ENCODE assay signal across 9 cellular contexts in genomic region chr1:34918609-34919561, GRCh38. TPM values are rescaled to one million over a fixed set of nuclear protein-coding genes. Genes with fewer than 3 reads are reported as not detected.
DNase-seq lines count a peak whose midpoint lies in the region; ATAC-seq and TF ChIP-seq lines count a peak whose summit lies in the region.
"Had no signal": no experiment of that assay in that cellular context is flagged by ENCODE, and none has a peak within 500 bp of the region (broad histone marks: within the 10 kb centered on the region; RNA-seq: fewer than 3 reads in every experiment).

No MANE protein-coding gene starts in this region.

- POLR2A ChIA-PET in activated B cell treated with CpG ODN at 0.5 μM for 24 hours (lab: Charles Lee): interaction anchor here (1.0 to 2.1 kb wide), 3 partner anchors 10 to 63 kb away, joined by 3 to 8 read pairs (median 5); no protein-coding TSS in a partner anchor
- POLR2A ChIA-PET in naive thymus-derived CD4-positive, alpha-beta T cell (lab: Charles Lee): no interaction called here
- POLR2A ChIA-PET in CD8-positive, alpha-beta memory T cell (lab: Charles Lee): no interaction called here

- intact Hi-C loops in activated B cell treated with CpG ODN at 0.5 μM for 24 hours (cut with micrococcal nuclease): no loop called here
- intact Hi-C loops in naive thymus-derived CD4-positive, alpha-beta T cell (cut with micrococcal nuclease): no loop called here

- no peaks in the 10 kb centered on the region for H3K9me3 Mint-ChIP-seq in activated B cell treated with CpG ODN at 0.5 μM for 24 hours
- peaks cover 0 to under 1% (median 0%) of the 10 kb centered on the region in 11 donors for H3K9me3 Mint-ChIP-seq in naive thymus-derived CD4-positive, alpha-beta T cell
- peaks cover 0 to 2% (median 0%) of the 10 kb centered on the region in 5 donors for H3K9me3 Mint-ChIP-seq in CD8-positive, alpha-beta memory T cell

- TF ChIP-seq CTCF in GM06990 (IDR thresholded peaks at IDR 0.05; ENCODE audit: insufficient read depth, low read length, poor library complexity, severe bottlenecking) (peak; percentile 25), activated B cell treated with CpG ODN at 0.5 μM for 24 hours (IDR thresholded peaks at IDR 0.05) (no peak)

- peaks cover 31% of the 10 kb centered on the region for H3K4me1 Mint-ChIP-seq in activated B cell treated with CpG ODN at 0.5 μM for 24 hours
- H3K4me1 Mint-ChIP-seq in naive thymus-derived CD4-positive, alpha-beta T cell: peaks cover 0 to 5% (median 0%) of the 10 kb centered on the region in 7 donors
- peaks cover 0 to 4% (median 4%) of the 10 kb centered on the region in 3 donors for H3K4me1 Mint-ChIP-seq in CD8-positive, alpha-beta memory T cell

- peaks cover 12% of the 10 kb centered on the region for H3K27me3 Mint-ChIP-seq in activated B cell treated with CpG ODN at 0.5 μM for 24 hours
- peaks cover 30 to 72% (median 51%) of the 10 kb centered on the region in 5 donors for H3K27me3 Mint-ChIP-seq in naive thymus-derived CD4-positive, alpha-beta T cell
- peaks cover 45 to 55% of the 10 kb centered on the region in 2 donors for H3K27me3 Mint-ChIP-seq in CD8-positive, alpha-beta memory T cell

- H3K36me3 Mint-ChIP-seq in activated B cell treated with CpG ODN at 0.5 μM for 24 hours (ENCODE audit: low read depth): no peaks in the 10 kb centered on the region
- H3K36me3 Mint-ChIP-seq in naive thymus-derived CD4-positive, alpha-beta T cell: no peaks in the 10 kb centered on the region
- H3K36me3 Mint-ChIP-seq in CD8-positive, alpha-beta memory T cell: no peaks in the 10 kb centered on the region

- H3K9me3 ChIP-seq in Karpas-422 (ENCODE audit: low read length): no peaks in the 10 kb centered on the region
- no peaks in the 10 kb centered on the region for H3K9me3 ChIP-seq in naive thymus-derived CD4-positive, alpha-beta T cell (ENCODE audit: control insufficient read depth in 2 of 3, low read length in 3 of 3)
- H3K9me3 ChIP-seq in CD8-positive, alpha-beta memory T cell (ENCODE audit: low read length): no peaks in the 10 kb centered on the region
- no peaks in the 10 kb centered on the region for H3K9me3 ChIP-seq in effector memory CD4-positive, alpha-beta T cell (ENCODE audit: control insufficient read depth, low read length)

- 0 out of 2 replicates have a peak overlapping the region, but pooled peaks have one; percentile 2 for H2AFZ ChIP-seq in Karpas-422 (ENCODE audit: low read length)

- H3K36me3 ChIP-seq in GM06990 (ENCODE audit: control insufficient read depth, insufficient read depth, low read length) (no peaks in the 10 kb centered on the region), Karpas-422 (ENCODE audit: insufficient read depth, low read length) (no peaks in the 10 kb centered on the region; the same call in 1 of the 2 replicates)
- no peaks in the 10 kb centered on the region for H3K36me3 ChIP-seq in naive thymus-derived CD4-positive, alpha-beta T cell (ENCODE audit: control insufficient read depth in 2 of 3, insufficient read depth in 3 of 3, low read length in 3 of 3)
- H3K36me3 ChIP-seq in CD8-positive, alpha-beta memory T cell (ENCODE audit: insufficient read depth, low read length): no peaks in the 10 kb centered on the region
- no peaks in the 10 kb centered on the region for H3K36me3 ChIP-seq in effector memory CD4-positive, alpha-beta T cell (ENCODE audit: control insufficient read depth, insufficient read depth, low read length)

- peak overlapping the region; percentile 69 for H3K9ac ChIP-seq in Karpas-422 (ENCODE audit: low read length)

- ATAC-seq in activated B cell treated with CpG ODN at 0.5 μM for 24 hours (ENCODE audit: low read depth): peak; percentile 85
- peak; percentile 67 for ATAC-seq in naive thymus-derived CD4-positive, alpha-beta T cell

- H3K27ac ChIP-seq in Karpas-422 (ENCODE audit: low read length): peak overlapping the region; percentile 94
- no peak overlapping the region for H3K27ac ChIP-seq in naive thymus-derived CD4-positive, alpha-beta T cell (ENCODE audit: low read depth, low read length)
- H3K27ac ChIP-seq in CD8-positive, alpha-beta memory T cell (ENCODE audit: low read depth, low read length): no peak overlapping the region
- H3K27ac ChIP-seq in effector memory CD4-positive, alpha-beta T cell (ENCODE audit: insufficient read depth, low read length, poor library complexity, severe bottlenecking): no peak overlapping the region

- no peaks in the 10 kb centered on the region for H3K79me2 ChIP-seq in Karpas-422 (ENCODE audit: low read length)

- DNase-seq in GM06990 (ENCODE audit: extremely low read depth, insufficient read length): peak; percentile 47
- peak; percentile 88 for DNase-seq in Karpas-422
- DNase-seq in activated B cell treated with CpG ODN at 0.5 μM for 24 hours: no peak
- no peak for DNase-seq in naive thymus-derived CD4-positive, alpha-beta T cell
- no peak for DNase-seq in mucosa of gallbladder (ENCODE audit: low spot score)
- DNase-seq in HK-2 (ENCODE audit: unreplicated experiment): no peak
- DNase-seq in CD8-positive, alpha-beta memory T cell: no peak
- no peak for DNase-seq in effector memory CD4-positive, alpha-beta T cell
- DNase-seq: NCI-H2171 treated with DMSO at 0.1 percent for 48 hours had no signal

- peak overlapping the region; percentile 33 for H3K4me3 Mint-ChIP-seq in activated B cell treated with CpG ODN at 0.5 μM for 24 hours
- peak overlapping the region in 1 of 10 donors; percentile 7 for H3K4me3 Mint-ChIP-seq in naive thymus-derived CD4-positive, alpha-beta T cell
- H3K4me3 Mint-ChIP-seq in CD8-positive, alpha-beta memory T cell: peak overlapping the region in 1 of 7 donors; percentile 61

- no peak overlapping the region for H3K27ac Mint-ChIP-seq in activated B cell treated with CpG ODN at 0.5 μM for 24 hours
- no peak overlapping the region for H3K27ac Mint-ChIP-seq in naive thymus-derived CD4-positive, alpha-beta T cell
- H3K27ac Mint-ChIP-seq in CD8-positive, alpha-beta memory T cell: no peak overlapping the region

- H3K4me3 ChIP-seq in GM06990 (replicated peaks; ENCODE audit: low read depth, low read length): no peak overlapping the region
- peak overlapping the region; percentile 4; the same call in 1 of the 2 replicates for H3K4me3 ChIP-seq in Karpas-422 (ENCODE audit: low read length)
- H3K4me3 ChIP-seq in naive thymus-derived CD4-positive, alpha-beta T cell (ENCODE audit: low read length): no peak overlapping the region
- no peak overlapping the region for H3K4me3 ChIP-seq in CD8-positive, alpha-beta memory T cell (ENCODE audit: low read length)
- no peak overlapping the region for H3K4me3 ChIP-seq in effector memory CD4-positive, alpha-beta T cell (ENCODE audit: insufficient read depth, low read depth, low read length, poor library complexity, severe bottlenecking)

- peaks cover 64% of the 10 kb centered on the region for H3K4me1 ChIP-seq in Karpas-422 (ENCODE audit: low read length)
- H3K4me1 ChIP-seq in naive thymus-derived CD4-positive, alpha-beta T cell (ENCODE audit: control insufficient read depth in 2 of 2, insufficient read depth in 2 of 2, low read length in 2 of 2): no peaks in the 10 kb centered on the region
- H3K4me1 ChIP-seq in CD8-positive, alpha-beta memory T cell (ENCODE audit: insufficient read depth, low read length): no peaks in the 10 kb centered on the region
- H3K4me1 ChIP-seq in effector memory CD4-positive, alpha-beta T cell (ENCODE audit: control insufficient read depth, insufficient read depth, low read length, poor library complexity, severe bottlenecking): no peaks in the 10 kb centered on the region

- H3K27me3 ChIP-seq in GM06990 (replicated peaks; ENCODE audit: control insufficient read depth, insufficient read depth, low read length): no peaks in the 10 kb centered on the region; the same call in 1 of the 2 replicates
- H3K27me3 ChIP-seq in Karpas-422 (ENCODE audit: low read length): no peaks in the 10 kb centered on the region
- H3K27me3 ChIP-seq in naive thymus-derived CD4-positive, alpha-beta T cell (ENCODE audit: control insufficient read depth in 2 of 2, insufficient read depth in 2 of 2, low read length in 2 of 2): peaks cover 0 to 8% of the 10 kb centered on the region in 2 donors
- H3K27me3 ChIP-seq in CD8-positive, alpha-beta memory T cell (ENCODE audit: insufficient read depth, low read length, poor library complexity, severe bottlenecking): peaks cover 10% of the 10 kb centered on the region
- peaks cover 16% of the 10 kb centered on the region for H3K27me3 ChIP-seq in effector memory CD4-positive, alpha-beta T cell (replicated peaks; ENCODE audit: control insufficient read depth, insufficient read depth, low read length, poor library complexity, severe bottlenecking)

- CTCF ChIA-PET in activated B cell treated with CpG ODN at 0.5 μM for 24 hours (lab: Charles Lee): interaction anchor here (1.1 kb wide), 1 partner anchor 15 kb away, joined by 4 read pairs; no protein-coding TSS in a partner anchor
- CTCF ChIA-PET in naive thymus-derived CD4-positive, alpha-beta T cell (lab: Charles Lee): no interaction called here
- CTCF ChIA-PET in CD8-positive, alpha-beta memory T cell (lab: Charles Lee): no interaction called here

- H3K4me2 ChIP-seq in Karpas-422 (ENCODE audit: low read depth, low read length, poor library complexity, severe bottlenecking): peak overlapping the region; percentile 74

- no peaks in the 10 kb centered on the region for H3K9me2 ChIP-seq in Karpas-422 (replicated peaks; ENCODE audit: insufficient read depth, low read length)

- no peaks in the 10 kb centered on the region for H4K20me1 ChIP-seq in Karpas-422 (ENCODE audit: insufficient read depth, low read depth, low read length)

RNA-seq across cellular contexts. Expression of gene DLGAP3, which starts 10.6 kb away (rescaled TPM):
- total RNA-seq in Karpas-422 (2014; rRNA removed; shearing (Covaris generic); ENCODE audit: low replicate concordance): 4.1 and 9.5 TPM in 2 replicates
- total RNA-seq in activated B cell treated with CpG ODN at 0.5 μM for 24 hours (3.9 and 6.0 TPM in 2 replicates), mucosa of gallbladder (0.43 TPM)
- total RNA-seq in naive thymus-derived CD4-positive, alpha-beta T cell: 1 to 10 TPM in 4 of 5 experiments, under 1 TPM in 1; 0.29 to 1.4 (median 1.2) TPM
- polyA plus RNA-seq in naive thymus-derived CD4-positive, alpha-beta T cell: under 1 TPM in 1 of 2 donors, not detected in 1; 0.13 TPM
- under 1 TPM; 0.59 to 0.82 TPM for total RNA-seq in CD8-positive, alpha-beta memory T cell
- polyA plus RNA-seq in CD8-positive, alpha-beta memory T cell: not detected

RNA-seq across cellular contexts. Expression of gene SMIM12, which starts 59.3 kb away (rescaled TPM):
- 25.3 and 33.0 TPM in 2 replicates for total RNA-seq in Karpas-422 (2014; rRNA removed; shearing (Covaris generic); ENCODE audit: low replicate concordance)
- total RNA-seq in activated B cell treated with CpG ODN at 0.5 μM for 24 hours (45.9 and 46.3 TPM in 2 replicates), mucosa of gallbladder (28.9 TPM)
- total RNA-seq in naive thymus-derived CD4-positive, alpha-beta T cell: 10 to 100 TPM; 29.1 to 46.4 (median 38.2) TPM
- polyA plus RNA-seq in naive thymus-derived CD4-positive, alpha-beta T cell: 10 to 100 TPM; 60.9 to 74.3 TPM
- total RNA-seq in CD8-positive, alpha-beta memory T cell: 10 to 100 TPM; 76.3 to 79.1 TPM
- 92.7 TPM for polyA plus RNA-seq in CD8-positive, alpha-beta memory T cell

Comparison
In these comparisons a context has a peak if more than half of its experiments do, and no peak if none do; other contexts are left out.
1. DNase-seq: peak in GM06990 (single experiment) and Karpas-422 (single experiment); none in activated B cell treated with CpG ODN at 0.5 μM for 24 hours (single experiment), naive thymus-derived CD4-positive, alpha-beta T cell (0 of 9), mucosa of gallbladder (single experiment), HK-2 (single experiment), CD8-positive, alpha-beta memory T cell (0 of 5) and effector memory CD4-positive, alpha-beta T cell (0 of 3).